Comparison of ENCODE assay signal across 12 cellular contexts in genomic region chr5:131218392-131218791, GRCh38.
DNase-seq lines count a peak whose midpoint lies in the region; ATAC-seq lines count a peak whose summit lies in the region.
"Had no signal": no experiment of that assay in that cellular context is flagged by ENCODE, and none has a peak within 500 bp of the region (broad histone marks: within the 10 kb centered on the region; RNA-seq: fewer than 3 reads in every experiment).

No MANE protein-coding gene starts in this region.

- peak; percentile 71 for DNase-seq in iris pigment epithelial cell (ENCODE audit: low read depth)
- no peak for DNase-seq in Kasumi-1 (lab: John Stamatoyannopoulos, UW)
- no peak for DNase-seq in T1000 (lab: John Stamatoyannopoulos, UW)
- DNase-seq: GOT3; NCI-H526; SJCRH30; stimulated activated CD4-positive, alpha-beta T cell treated with anti-CD3 and anti-CD28 coated beads, Interleukin-2, amount 100 ng/mL, for 48 hours; substantia nigra had no signal

- ATAC-seq in GM18519 (IDR thresholded peaks at IDR 0.05; ENCODE audit: low FRiP score, unreplicated experiment) (peak; percentile 85), GM21723 (IDR thresholded peaks at IDR 0.05; ENCODE audit: unreplicated experiment) (peak; percentile 63), HG03520 (IDR thresholded peaks at IDR 0.05; ENCODE audit: unreplicated experiment) (peak; percentile 62), GM21528 (IDR thresholded peaks at IDR 0.05; ENCODE audit: low FRiP score, unreplicated experiment) (no peak)
